In the genomic region with DNA sequence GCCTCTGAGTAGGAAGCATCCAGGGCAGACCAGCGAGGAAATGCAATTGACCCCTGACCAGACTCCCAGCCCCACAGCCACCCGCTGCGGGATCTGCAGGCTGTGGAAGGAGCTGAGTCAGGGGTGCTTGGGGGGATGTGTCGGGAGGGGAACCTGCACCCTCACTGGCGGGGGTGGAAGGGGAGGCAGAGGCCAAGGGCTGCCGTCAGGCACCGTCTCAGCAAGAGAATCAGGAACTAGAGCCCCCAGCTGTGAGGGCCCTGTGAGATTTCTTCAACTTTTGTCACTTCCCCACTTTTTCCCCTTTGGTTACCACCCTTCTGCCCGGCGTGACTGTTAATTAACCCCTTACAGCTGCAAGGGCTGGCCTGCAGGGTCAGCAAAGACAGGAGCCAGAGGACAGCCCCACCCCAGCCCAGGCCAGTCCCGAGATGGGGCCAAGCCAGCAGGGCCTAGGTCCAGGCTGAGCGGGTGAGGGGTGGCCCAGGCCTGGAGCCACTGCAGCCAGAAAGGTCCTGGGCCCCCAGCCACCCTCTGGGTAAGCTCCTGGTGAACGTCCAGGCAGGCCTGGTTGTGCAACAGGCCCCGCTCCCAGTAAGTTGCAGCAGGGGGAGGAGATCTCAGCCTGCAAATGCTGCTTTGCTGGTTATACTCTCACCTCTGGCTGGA, we compare ENCODE assay signal across 8 cellular contexts.
A peak's percentile ranks its signal among the peaks of the same experiment; 100 is the strongest.
DNase-seq lines count a peak whose midpoint lies in the region; ATAC-seq and TF ChIP-seq lines count a peak whose summit lies in the region.

No MANE protein-coding gene starts in this region.

- DNase-seq in HuH-7.5 (ENCODE audit: low spot score) (peak; percentile 90), astrocyte of the hippocampus (ENCODE audit: low read depth, low spot score) (peak; percentile 33), smooth muscle cell (lab: John Stamatoyannopoulos, UW; ENCODE audit: unreplicated experiment) (no peak)

- H3K79me2 ChIP-seq in smooth muscle cell (ENCODE audit: low read depth) = no peaks in the 10 kb centered on the region

- H3K27ac ChIP-seq in layer of hippocampus (ENCODE audit: low read depth, low read length) (peak overlapping the region; percentile 74), smooth muscle cell (ENCODE audit: low read depth) (no peak overlapping the region)

- TF ChIP-seq CTCF in smooth muscle cell (IDR thresholded peaks at IDR 0.05; ENCODE audit: borderline replicate concordance, insufficient read depth, poor library complexity, severe bottlenecking) = no peak

- no peak overlapping the region for H3K9ac ChIP-seq in smooth muscle cell (ENCODE audit: low read depth)

- peaks cover 6% of the 10 kb centered on the region for H3F3A ChIP-seq in smooth muscle cell (ENCODE audit: low read depth)

- peaks cover 3% of the 10 kb centered on the region for H3K9me3 ChIP-seq in smooth muscle cell (replicated peaks; ENCODE audit: low read depth)

- H2AFZ ChIP-seq in smooth muscle cell (ENCODE audit: low read depth) = peak overlapping the region; percentile 5

- peaks cover 19% of the 10 kb centered on the region for H3K4me1 ChIP-seq in smooth muscle cell (ENCODE audit: low read depth)

- no peak for ATAC-seq in HG03520 (IDR thresholded peaks at IDR 0.05; ENCODE audit: unreplicated experiment)
- ATAC-seq in GM19452 (IDR thresholded peaks at IDR 0.05; ENCODE audit: unreplicated experiment) = no peak
- no peak for ATAC-seq in HG03175 (IDR thresholded peaks at IDR 0.05; ENCODE audit: unreplicated experiment)
- no peak for ATAC-seq in GM18517 (IDR thresholded peaks at IDR 0.05; ENCODE audit: unreplicated experiment)

- H3K4me3 ChIP-seq in smooth muscle cell = no peak overlapping the region

- 40% methylated on average over 13 of the region's 13 CpGs for WGBS in smooth muscle cell (ENCODE audit: low lambda C conversion rate)

- no peaks in the 10 kb centered on the region for H4K20me1 ChIP-seq in smooth muscle cell (ENCODE audit: low read depth)

- H3K27me3 ChIP-seq in layer of hippocampus (ENCODE audit: control insufficient read depth, insufficient read depth, low read length) = no peaks in the 10 kb centered on the region
- no peaks in the 10 kb centered on the region for H3K27me3 ChIP-seq in smooth muscle cell (ENCODE audit: low read depth)

- H3K4me2 ChIP-seq in smooth muscle cell = peak overlapping the region; percentile 66

- no peaks in the 10 kb centered on the region for H3K36me3 ChIP-seq in smooth muscle cell (ENCODE audit: low read depth)
